In the genomic region with DNA sequence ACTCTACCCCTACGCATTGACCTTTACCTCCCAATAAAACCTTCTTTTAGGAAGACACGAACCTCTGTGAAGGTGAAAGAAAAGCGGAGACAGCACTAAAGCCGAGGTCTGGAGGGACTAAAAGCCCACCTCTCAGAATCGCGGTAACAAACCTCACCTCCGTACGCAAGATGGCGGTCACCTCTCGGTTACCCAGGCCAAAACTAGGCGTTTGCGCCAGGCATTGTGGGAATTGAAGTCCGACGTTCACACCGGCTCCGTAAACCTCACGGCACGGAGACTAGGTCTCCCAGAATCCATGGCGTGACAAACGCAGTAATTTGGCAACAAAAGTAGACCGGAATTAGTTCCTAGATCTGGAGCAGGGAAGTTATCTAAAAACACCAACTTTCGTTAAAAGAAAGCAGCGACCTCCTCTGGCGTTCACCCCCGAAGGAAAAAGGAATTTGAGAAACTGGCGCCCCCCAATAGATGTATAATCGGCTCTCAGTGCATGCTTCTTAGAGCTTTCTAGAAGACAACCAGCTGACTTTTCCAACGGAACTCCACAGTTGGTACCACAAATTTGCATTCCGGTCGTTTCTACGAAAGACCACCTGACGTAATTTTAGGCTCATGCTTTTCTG, we compare ENCODE assay signal across 1 cellular context.
A peak's percentile ranks its signal among the peaks of the same experiment; 100 is the strongest.
TF ChIP-seq lines count a peak whose summit lies in the region.

Gene N4BP2L2, minus strand, starts transcription at position 175 of the 626 bp plus-strand sequence. CDS start 1,768 bp downstream, outside the sequence.

TF ChIP-seq in HepG2, 621 proteins besides CTCF, POLR2A, EP300 and RAD21 (continued from another document and continues in another):
- TF ChIP-seq, protein P1, sequence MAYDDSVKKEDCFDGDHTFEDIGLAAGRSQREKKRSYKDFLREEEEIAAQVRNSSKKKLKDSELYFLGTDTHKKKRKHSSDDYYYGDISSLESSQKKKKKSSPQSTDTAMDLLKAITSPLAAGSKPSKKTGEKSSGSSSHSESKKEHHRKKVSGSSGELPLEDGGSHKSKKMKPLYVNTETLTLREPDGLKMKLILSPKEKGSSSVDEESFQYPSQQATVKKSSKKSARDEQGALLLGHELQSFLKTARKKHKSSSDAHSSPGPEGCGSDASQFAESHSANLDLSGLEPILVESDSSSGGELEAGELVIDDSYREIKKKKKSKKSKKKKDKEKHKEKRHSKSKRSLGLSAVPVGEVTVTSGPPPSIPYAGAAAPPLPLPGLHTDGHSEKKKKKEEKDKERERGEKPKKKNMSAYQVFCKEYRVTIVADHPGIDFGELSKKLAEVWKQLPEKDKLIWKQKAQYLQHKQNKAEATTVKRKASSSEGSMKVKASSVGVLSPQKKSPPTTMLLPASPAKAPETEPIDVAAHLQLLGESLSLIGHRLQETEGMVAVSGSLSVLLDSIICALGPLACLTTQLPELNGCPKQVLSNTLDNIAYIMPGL (CRISPR knock-in tag; IDR thresholded peaks at IDR 0.05; ENCODE audit: borderline replicate concordance in 1 of 2, low read depth in 1 of 2): peak; percentile 55 to 85; a peak in 3 of 4 replicates
- TF ChIP-seq GABPA (IDR thresholded peaks at IDR 0.05; ENCODE audit: low read depth, low read length) (peak; percentile 46), GABPA (CRISPR knock-in tag; IDR thresholded peaks at IDR 0.05; ENCODE audit: low read depth) (peak; percentile 92), ZNF34 (CRISPR knock-in tag; IDR thresholded peaks at IDR 0.05; ENCODE audit: borderline replicate concordance) (0 out of 2 replicates have a peak, but pooled peaks have one; percentile 33), ZNF335 (CRISPR knock-in tag; IDR thresholded peaks at IDR 0.05) (no peak), FOXO1 (CRISPR knock-in tag; IDR thresholded peaks at IDR 0.05) (peak; percentile 78; the same call in 1 of the 2 replicates), YEATS2 (CRISPR knock-in tag; IDR thresholded peaks at IDR 0.05; ENCODE audit: borderline replicate concordance) (peak; percentile 54; the same call in 1 of the 2 replicates), CREM (IDR thresholded peaks at IDR 0.05) (peak; percentile 98), CREM (CRISPR knock-in tag; IDR thresholded peaks at IDR 0.05) (no peak), DMAP1 (CRISPR knock-in tag; IDR thresholded peaks at IDR 0.05) (peak; percentile 83; the same call in 1 of the 2 replicates), RBFOX2 (IDR thresholded peaks at IDR 0.05; ENCODE audit: low read depth, low read length) (peak; percentile 67), CHD2 (IDR thresholded peaks at IDR 0.05; ENCODE audit: low read depth, low read length) (peak; percentile 58; the same call in 1 of the 2 replicates), HMG20A (CRISPR knock-in tag; IDR thresholded peaks at IDR 0.05; ENCODE audit: borderline replicate concordance) (no peak), ZNF557 (CRISPR knock-in tag; IDR thresholded peaks at IDR 0.05) (peak; percentile 79; the same call in 1 of the 2 replicates), SMAD3 (CRISPR knock-in tag; IDR thresholded peaks at IDR 0.05) (peak; percentile 74; the same call in 1 of the 2 replicates), YY1 (IDR thresholded peaks at IDR 0.05; ENCODE audit: insufficient read depth, insufficient replicate concordance, low read depth, low read length) (peak; percentile 98), HNRNPLL (IDR thresholded peaks at IDR 0.05; ENCODE audit: low read depth, low read length, poor library complexity, severe bottlenecking) (peak; percentile 51), SP1 (IDR thresholded peaks at IDR 0.05) (no peak), SP1 (CRISPR knock-in tag; IDR thresholded peaks at IDR 0.05) (peak; percentile 30; the same call in 1 of the 2 replicates), IKZF5 (CRISPR knock-in tag; IDR thresholded peaks at IDR 0.05) (peak; percentile 63; the same call in 1 of the 2 replicates), ZFY (CRISPR knock-in tag; IDR thresholded peaks at IDR 0.05) (peak; percentile 75), CBFB (CRISPR knock-in tag; IDR thresholded peaks at IDR 0.05) (peak; percentile 75), HOXA3 (CRISPR knock-in tag; IDR thresholded peaks at IDR 0.05) (peak; percentile 99), ZSCAN25 (CRISPR knock-in tag; IDR thresholded peaks at IDR 0.05) (peak; percentile 7; the same call in 1 of the 2 replicates), ZNF878 (CRISPR knock-in tag; IDR thresholded peaks at IDR 0.05) (peak; percentile 40; the same call in 1 of the 2 replicates), CSRNP1 (CRISPR knock-in tag; IDR thresholded peaks at IDR 0.05) (no peak), RBAK (CRISPR knock-in tag; IDR thresholded peaks at IDR 0.05) (no peak), NFIC (IDR thresholded peaks at IDR 0.05; ENCODE audit: low read length) (peak; percentile 46; the same call in 1 of the 2 replicates), MXI1 (IDR thresholded peaks at IDR 0.05; ENCODE audit: borderline replicate concordance, low read depth, low read length) (0 out of 3 replicates have a peak, but pooled peaks have one; percentile 47), MAFF (IDR thresholded peaks at IDR 0.05; ENCODE audit: low read depth, low read length) (0 out of 2 replicates have a peak, but pooled peaks have one; percentile 0), ATF1 (CRISPR knock-in tag; IDR thresholded peaks at IDR 0.05) (peak; percentile 90), RXRA (CRISPR knock-in tag; IDR thresholded peaks at IDR 0.05) (peak; percentile 65; the same call in 1 of the 2 replicates), RBM39 (IDR thresholded peaks at IDR 0.05; ENCODE audit: low read depth, low read length, poor library complexity, severe bottlenecking) (no peak), ZBTB38 (CRISPR knock-in tag; IDR thresholded peaks at IDR 0.05) (no peak), MYC (CRISPR knock-in tag; IDR thresholded peaks at IDR 0.05; ENCODE audit: borderline replicate concordance) (peak; percentile 63; the same call in 1 of the 2 replicates), NFYC (CRISPR knock-in tag; IDR thresholded peaks at IDR 0.05) (peak; percentile 28; the same call in 1 of the 2 replicates), ZNF280D (CRISPR knock-in tag; IDR thresholded peaks at IDR 0.05) (peak; percentile 59; the same call in 1 of the 2 replicates)
- TF ChIP-seq, protein P2, sequence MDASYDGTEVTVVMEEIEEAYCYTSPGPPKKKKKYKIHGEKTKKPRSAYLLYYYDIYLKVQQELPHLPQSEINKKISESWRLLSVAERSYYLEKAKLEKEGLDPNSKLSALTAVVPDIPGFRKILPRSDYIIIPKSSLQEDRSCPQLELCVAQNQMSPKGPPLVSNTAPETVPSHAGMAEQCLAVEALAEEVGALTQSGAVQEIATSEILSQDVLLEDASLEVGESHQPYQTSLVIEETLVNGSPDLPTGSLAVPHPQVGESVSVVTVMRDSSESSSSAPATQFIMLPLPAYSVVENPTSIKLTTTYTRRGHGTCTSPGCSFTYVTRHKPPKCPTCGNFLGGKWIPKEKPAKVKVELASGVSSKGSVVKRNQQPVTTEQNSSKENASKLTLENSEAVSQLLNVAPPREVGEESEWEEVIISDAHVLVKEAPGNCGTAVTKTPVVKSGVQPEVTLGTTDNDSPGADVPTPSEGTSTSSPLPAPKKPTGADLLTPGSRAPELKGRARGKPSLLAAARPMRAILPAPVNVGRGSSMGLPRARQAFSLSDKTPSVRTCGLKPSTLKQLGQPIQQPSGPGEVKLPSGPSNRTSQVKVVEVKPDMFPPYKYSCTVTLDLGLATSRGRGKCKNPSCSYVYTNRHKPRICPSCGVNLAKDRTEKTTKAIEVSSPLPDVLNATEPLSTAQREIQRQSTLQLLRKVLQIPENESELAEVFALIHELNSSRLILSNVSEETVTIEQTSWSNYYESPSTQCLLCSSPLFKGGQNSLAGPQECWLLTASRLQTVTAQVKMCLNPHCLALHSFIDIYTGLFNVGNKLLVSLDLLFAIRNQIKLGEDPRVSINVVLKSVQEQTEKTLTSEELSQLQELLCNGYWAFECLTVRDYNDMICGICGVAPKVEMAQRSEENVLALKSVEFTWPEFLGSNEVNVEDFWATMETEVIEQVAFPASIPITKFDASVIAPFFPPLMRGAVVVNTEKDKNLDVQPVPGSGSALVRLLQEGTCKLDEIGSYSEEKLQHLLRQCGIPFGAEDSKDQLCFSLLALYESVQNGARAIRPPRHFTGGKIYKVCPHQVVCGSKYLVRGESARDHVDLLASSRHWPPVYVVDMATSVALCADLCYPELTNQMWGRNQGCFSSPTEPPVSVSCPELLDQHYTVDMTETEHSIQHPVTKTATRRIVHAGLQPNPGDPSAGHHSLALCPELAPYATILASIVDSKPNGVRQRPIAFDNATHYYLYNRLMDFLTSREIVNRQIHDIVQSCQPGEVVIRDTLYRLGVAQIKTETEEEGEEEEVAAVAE (CRISPR knock-in tag; IDR thresholded peaks at IDR 0.05; ENCODE audit: borderline replicate concordance): no peak; the same call in 1 of the 2 replicates
- TF ChIP-seq, protein P3, sequence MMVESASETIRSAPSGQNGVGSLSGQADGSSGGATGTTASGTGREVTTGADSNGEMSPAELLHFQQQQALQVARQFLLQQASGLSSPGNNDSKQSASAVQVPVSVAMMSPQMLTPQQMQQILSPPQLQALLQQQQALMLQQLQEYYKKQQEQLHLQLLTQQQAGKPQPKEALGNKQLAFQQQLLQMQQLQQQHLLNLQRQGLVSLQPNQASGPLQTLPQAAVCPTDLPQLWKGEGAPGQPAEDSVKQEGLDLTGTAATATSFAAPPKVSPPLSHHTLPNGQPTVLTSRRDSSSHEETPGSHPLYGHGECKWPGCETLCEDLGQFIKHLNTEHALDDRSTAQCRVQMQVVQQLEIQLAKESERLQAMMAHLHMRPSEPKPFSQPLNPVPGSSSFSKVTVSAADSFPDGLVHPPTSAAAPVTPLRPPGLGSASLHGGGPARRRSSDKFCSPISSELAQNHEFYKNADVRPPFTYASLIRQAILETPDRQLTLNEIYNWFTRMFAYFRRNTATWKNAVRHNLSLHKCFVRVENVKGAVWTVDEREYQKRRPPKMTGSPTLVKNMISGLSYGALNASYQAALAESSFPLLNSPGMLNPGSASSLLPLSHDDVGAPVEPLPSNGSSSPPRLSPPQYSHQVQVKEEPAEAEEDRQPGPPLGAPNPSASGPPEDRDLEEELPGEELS (CRISPR knock-in tag; IDR thresholded peaks at IDR 0.05): peak; percentile 56; the same call in 1 of the 2 replicates
- TF ChIP-seq, protein P4, sequence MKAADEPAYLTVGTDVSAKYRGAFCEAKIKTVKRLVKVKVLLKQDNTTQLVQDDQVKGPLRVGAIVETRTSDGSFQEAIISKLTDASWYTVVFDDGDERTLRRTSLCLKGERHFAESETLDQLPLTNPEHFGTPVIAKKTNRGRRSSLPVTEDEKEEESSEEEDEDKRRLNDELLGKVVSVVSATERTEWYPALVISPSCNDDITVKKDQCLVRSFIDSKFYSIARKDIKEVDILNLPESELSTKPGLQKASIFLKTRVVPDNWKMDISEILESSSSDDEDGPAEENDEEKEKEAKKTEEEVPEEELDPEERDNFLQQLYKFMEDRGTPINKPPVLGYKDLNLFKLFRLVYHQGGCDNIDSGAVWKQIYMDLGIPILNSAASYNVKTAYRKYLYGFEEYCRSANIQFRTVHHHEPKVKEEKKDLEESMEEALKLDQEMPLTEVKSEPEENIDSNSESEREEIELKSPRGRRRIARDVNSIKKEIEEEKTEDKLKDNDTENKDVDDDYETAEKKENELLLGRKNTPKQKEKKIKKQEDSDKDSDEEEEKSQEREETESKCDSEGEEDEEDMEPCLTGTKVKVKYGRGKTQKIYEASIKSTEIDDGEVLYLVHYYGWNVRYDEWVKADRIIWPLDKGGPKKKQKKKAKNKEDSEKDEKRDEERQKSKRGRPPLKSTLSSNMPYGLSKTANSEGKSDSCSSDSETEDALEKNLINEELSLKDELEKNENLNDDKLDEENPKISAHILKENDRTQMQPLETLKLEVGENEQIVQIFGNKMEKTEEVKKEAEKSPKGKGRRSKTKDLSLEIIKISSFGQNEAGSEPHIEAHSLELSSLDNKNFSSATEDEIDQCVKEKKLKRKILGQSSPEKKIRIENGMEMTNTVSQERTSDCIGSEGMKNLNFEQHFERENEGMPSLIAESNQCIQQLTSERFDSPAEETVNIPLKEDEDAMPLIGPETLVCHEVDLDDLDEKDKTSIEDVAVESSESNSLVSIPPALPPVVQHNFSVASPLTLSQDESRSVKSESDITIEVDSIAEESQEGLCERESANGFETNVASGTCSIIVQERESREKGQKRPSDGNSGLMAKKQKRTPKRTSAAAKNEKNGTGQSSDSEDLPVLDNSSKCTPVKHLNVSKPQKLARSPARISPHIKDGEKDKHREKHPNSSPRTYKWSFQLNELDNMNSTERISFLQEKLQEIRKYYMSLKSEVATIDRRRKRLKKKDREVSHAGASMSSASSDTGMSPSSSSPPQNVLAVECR (CRISPR knock-in tag; IDR thresholded peaks at IDR 0.05; ENCODE audit: borderline replicate concordance): peak; percentile 79
